In the genomic region with DNA sequence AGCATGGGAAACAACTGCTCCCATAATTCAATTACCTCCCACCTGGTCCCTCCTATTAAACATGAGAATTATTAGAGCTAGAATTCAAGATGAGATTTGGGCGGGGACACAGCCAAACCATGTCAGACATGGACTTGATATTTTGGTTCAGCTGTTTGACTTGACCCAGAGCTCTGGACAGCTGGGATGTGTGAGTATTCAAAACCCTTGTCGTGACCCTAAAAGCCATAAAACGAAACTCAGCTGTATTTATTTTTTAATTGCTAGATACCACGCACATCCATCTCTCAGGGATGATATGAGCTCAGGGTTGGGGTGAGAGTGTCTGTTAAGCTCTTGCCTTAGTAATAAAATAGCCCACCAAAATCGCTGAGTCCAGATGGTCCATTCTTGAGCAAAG, we compare ENCODE assay signal across 2 cellular contexts.
TF ChIP-seq lines count a peak whose summit lies in the region.

No MANE protein-coding gene starts in this region.

TF ChIP-seq in GM12878, 131 proteins besides CTCF, POLR2A, EP300 and RAD21:
- TF ChIP-seq CBX5 (IDR thresholded peaks at IDR 0.05; ENCODE audit: low read depth) (no peak), POU2F2 (IDR thresholded peaks at IDR 0.05; ENCODE audit: borderline replicate concordance, low read depth, low read length) (no peak), MTA2 (IDR thresholded peaks at IDR 0.05; ENCODE audit: low read depth) (no peak), RCOR1 (conservative IDR thresholded peaks at IDR 0.05; ENCODE audit: low read depth, low read length) (no peak), ZNF384 (IDR thresholded peaks at IDR 0.05; ENCODE audit: borderline replicate concordance, low read depth, low read length) (no peak), STAT1 (conservative IDR thresholded peaks at IDR 0.05) (no peak), ZNF24 (IDR thresholded peaks at IDR 0.05) (no peak), JUNB (IDR thresholded peaks at IDR 0.05) (no peak), SIX5 (IDR thresholded peaks at IDR 0.05; ENCODE audit: low read depth, low read length, severe bottlenecking) (no peak), POLR2AphosphoS5 (IDR thresholded peaks at IDR 0.05; ENCODE audit: low read length) (no peak), ZNF217 (IDR thresholded peaks at IDR 0.05) (no peak), KLF5 (IDR thresholded peaks at IDR 0.05; ENCODE audit: partially characterized antibody) (no peak), SUPT20H (IDR thresholded peaks at IDR 0.05; ENCODE audit: borderline replicate concordance, control insufficient read depth, low read depth, low read length) (no peak), STAT3 (IDR thresholded peaks at IDR 0.05; ENCODE audit: low read depth, low read length) (no peak), KAT2A (conservative IDR thresholded peaks at IDR 0.05; ENCODE audit: control insufficient read depth, low read depth, low read length) (no peak), BACH1 (IDR thresholded peaks at IDR 0.05; ENCODE audit: borderline replicate concordance) (no peak)
- TF ChIP-seq, protein P1, sequence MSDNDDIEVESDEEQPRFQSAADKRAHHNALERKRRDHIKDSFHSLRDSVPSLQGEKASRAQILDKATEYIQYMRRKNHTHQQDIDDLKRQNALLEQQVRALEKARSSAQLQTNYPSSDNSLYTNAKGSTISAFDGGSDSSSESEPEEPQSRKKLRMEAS (IDR thresholded peaks at IDR 0.05; ENCODE audit: low read depth, low read length), result no peak
- TF ChIP-seq, protein P2, sequence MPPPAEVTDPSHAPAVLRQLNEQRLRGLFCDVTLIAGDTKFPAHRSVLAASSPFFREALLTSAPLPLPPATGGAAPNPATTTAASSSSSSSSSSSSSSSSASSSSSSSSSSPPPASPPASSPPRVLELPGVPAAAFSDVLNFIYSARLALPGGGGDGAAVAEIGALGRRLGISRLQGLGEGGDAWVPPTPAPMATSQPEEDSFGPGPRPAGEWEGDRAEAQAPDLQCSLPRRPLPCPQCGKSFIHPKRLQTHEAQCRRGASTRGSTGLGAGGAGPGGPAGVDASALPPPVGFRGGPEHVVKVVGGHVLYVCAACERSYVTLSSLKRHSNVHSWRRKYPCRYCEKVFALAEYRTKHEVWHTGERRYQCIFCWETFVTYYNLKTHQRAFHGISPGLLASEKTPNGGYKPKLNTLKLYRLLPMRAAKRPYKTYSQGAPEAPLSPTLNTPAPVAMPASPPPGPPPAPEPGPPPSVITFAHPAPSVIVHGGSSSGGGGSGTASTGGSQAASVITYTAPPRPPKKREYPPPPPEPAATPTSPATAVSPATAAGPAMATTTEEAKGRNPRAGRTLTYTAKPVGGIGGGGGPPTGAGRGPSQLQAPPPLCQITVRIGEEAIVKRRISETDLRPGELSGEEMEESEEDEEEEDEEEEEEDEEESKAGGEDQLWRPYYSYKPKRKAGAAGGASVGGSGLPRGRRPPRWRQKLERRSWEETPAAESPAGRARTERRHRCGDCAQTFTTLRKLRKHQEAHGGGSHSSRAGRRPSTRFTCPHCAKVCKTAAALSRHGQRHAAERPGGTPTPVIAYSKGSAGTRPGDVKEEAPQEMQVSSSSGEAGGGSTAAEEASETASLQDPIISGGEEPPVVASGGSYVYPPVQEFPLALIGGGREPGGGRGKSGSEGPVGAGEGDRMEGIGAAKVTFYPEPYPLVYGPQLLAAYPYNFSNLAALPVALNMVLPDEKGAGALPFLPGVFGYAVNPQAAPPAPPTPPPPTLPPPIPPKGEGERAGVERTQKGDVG (CRISPR knock-in tag; IDR thresholded peaks at IDR 0.05), result no peak

TF ChIP-seq in GM12891, 5 proteins besides CTCF, POLR2A, EP300 and RAD21:
- TF ChIP-seq PAX5 (IDR thresholded peaks at IDR 0.05; ENCODE audit: insufficient read depth, low read length, severe bottlenecking) (no peak), SPI1 (IDR thresholded peaks at IDR 0.05; ENCODE audit: low read depth, low read length) (no peak), POU2F2 (IDR thresholded peaks at IDR 0.05; ENCODE audit: low read depth, low read length) (no peak), TAF1 (IDR thresholded peaks at IDR 0.05; ENCODE audit: low read depth, low read length) (no peak), POLR2AphosphoS5 (IDR thresholded peaks at IDR 0.05; ENCODE audit: low read depth, low read length) (no peak)
